Comparison of ENCODE assay signal across 9 cellular contexts in the genomic region with DNA sequence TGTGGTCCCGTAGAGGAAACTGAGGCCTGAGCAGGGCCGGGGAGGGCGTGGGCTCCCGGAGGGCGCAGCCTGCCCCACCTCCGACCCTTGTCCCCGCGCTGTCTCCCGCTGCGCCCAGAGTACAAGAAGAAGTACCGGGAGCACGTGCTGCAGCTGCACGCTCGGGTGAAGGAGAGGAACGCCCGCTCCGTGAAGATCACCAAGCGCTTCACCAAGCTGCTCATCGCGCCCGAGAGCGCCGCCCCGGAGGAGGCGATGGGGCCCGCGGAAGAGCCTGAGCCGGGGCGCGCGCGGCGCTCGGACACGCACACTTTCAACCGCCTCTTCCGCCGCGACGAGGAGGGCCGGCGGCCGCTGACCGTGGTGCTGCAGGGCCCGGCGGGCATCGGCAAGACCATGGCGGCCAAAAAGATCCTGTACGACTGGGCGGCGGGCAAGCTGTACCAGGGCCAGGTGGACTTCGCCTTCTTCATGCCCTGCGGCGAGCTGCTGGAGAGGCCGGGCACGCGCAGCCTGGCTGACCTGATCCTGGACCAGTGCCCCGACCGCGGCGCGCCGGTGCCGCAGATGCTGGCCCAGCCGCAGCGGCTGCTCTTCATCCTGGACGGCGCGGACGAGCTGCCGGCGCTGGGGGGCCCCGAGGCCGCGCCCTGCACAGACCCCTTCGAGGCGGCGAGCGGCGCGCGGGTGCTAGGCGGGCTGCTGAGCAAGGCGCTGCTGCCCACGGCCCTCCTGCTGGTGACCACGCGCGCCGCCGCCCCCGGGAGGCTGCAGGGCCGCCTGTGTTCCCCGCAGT. TPM values are rescaled to one million over a fixed set of nuclear protein-coding genes. Genes with fewer than 3 reads are reported as not detected.
DNase-seq lines count a peak whose midpoint lies in the region; ATAC-seq and TF ChIP-seq lines count a peak whose summit lies in the region.
"Had no signal": no experiment of that assay in that cellular context is flagged by ENCODE, and none has a peak within 500 bp of the region (broad histone marks: within the 10 kb centered on the region; RNA-seq: fewer than 3 reads in every experiment).

No MANE protein-coding gene starts in this region.

- POLR2A ChIA-PET in SK-N-SH (lab: Yijun Ruan, JAX): no interaction called here
- POLR2A ChIA-PET in naive thymus-derived CD8-positive, alpha-beta T cell (lab: Charles Lee): interaction anchor here (0.5 to 21.0 kb wide), 21 partner anchors 5 to 296 kb away, joined by 3 to 863 read pairs (median 7); a partner anchor contains a TSS

- H3K4me1 Mint-ChIP-seq in dendritic cell treated with granulocyte-macrophage colony-stimulating factor and Interleukin-4, amounts not matched to agents 40 ng/mL and 50 ng/mL, for 4 days (ENCODE audit: low read depth): peaks cover 54% of the 10 kb centered on the region
- peaks cover 25 to 63% (median 53%) of the 10 kb centered on the region in 4 donors for H3K4me1 Mint-ChIP-seq in naive thymus-derived CD8-positive, alpha-beta T cell

- TF ChIP-seq EP300 in SK-N-SH (IDR thresholded peaks at IDR 0.05; ENCODE audit: borderline replicate concordance in 1 of 2, low read depth in 1 of 2, low read length in 1 of 2): no peak

- H3K4me2 ChIP-seq in SK-N-SH: no peak overlapping the region

- CTCF ChIA-PET in SK-N-SH (lab: Yijun Ruan, JAX): interaction anchor here (1.2 to 4.1 kb wide), 4 partner anchors 9 to 37 kb away, joined by 3 to 16 read pairs (median 4); a partner anchor contains a TSS

- no peaks in the 10 kb centered on the region for H3K9me2 ChIP-seq in SK-N-SH

- intact Hi-C loops in dendritic cell treated with granulocyte-macrophage colony-stimulating factor and Interleukin-4, amounts not matched to agents 40 ng/mL and 50 ng/mL, for 4 days (cut with micrococcal nuclease): no loop called here

- peaks cover 88% of the 10 kb centered on the region for H3K27me3 Mint-ChIP-seq in dendritic cell treated with granulocyte-macrophage colony-stimulating factor and Interleukin-4, amounts not matched to agents 40 ng/mL and 50 ng/mL, for 4 days
- H3K27me3 Mint-ChIP-seq in naive thymus-derived CD8-positive, alpha-beta T cell: peaks cover 0 to 14% (median 0%) of the 10 kb centered on the region in 5 donors

- H3K9me3 ChIP-seq in SK-N-SH: peaks cover 4% of the 10 kb centered on the region

- no peak overlapping the region for H3K27ac ChIP-seq in SK-N-SH (ENCODE audit: low read depth in 2 of 2, low read length in 1 of 2)

- no peaks in the 10 kb centered on the region for H3K36me3 Mint-ChIP-seq in dendritic cell treated with granulocyte-macrophage colony-stimulating factor and Interleukin-4, amounts not matched to agents 40 ng/mL and 50 ng/mL, for 4 days (ENCODE audit: low read depth)
- H3K36me3 Mint-ChIP-seq in naive thymus-derived CD8-positive, alpha-beta T cell: peaks cover 0 to 15% (median 4%) of the 10 kb centered on the region in 3 donors

- H3K79me2 ChIP-seq in SK-N-SH (ENCODE audit: insufficient read depth): no peaks in the 10 kb centered on the region

- H3K9ac ChIP-seq in SK-N-SH: no peak overlapping the region

- no peak overlapping the region for H3K27ac Mint-ChIP-seq in dendritic cell treated with granulocyte-macrophage colony-stimulating factor and Interleukin-4, amounts not matched to agents 40 ng/mL and 50 ng/mL, for 4 days
- peak overlapping the region in 8 of 10 donors; percentile 85 to 95 (median 92) for H3K27ac Mint-ChIP-seq in naive thymus-derived CD8-positive, alpha-beta T cell

- no peak overlapping the region for H3K4me3 ChIP-seq in SK-N-SH (ENCODE audit: low read depth in 2 of 2, low read length in 1 of 2)

- ATAC-seq in naive thymus-derived CD8-positive, alpha-beta T cell: peak; percentile 51 to 65
- no peak for ATAC-seq in HG02884 (IDR thresholded peaks at IDR 0.05; ENCODE audit: unreplicated experiment)
- ATAC-seq in GM19467 (IDR thresholded peaks at IDR 0.05; ENCODE audit: unreplicated experiment): no peak

- no peaks in the 10 kb centered on the region for H4K20me1 ChIP-seq in SK-N-SH (ENCODE audit: insufficient read depth)

- H3K4me3 Mint-ChIP-seq in dendritic cell treated with granulocyte-macrophage colony-stimulating factor and Interleukin-4, amounts not matched to agents 40 ng/mL and 50 ng/mL, for 4 days: peak overlapping the region; percentile 59
- peak overlapping the region; percentile 82 to 95 (median 93) for H3K4me3 Mint-ChIP-seq in naive thymus-derived CD8-positive, alpha-beta T cell

- 18% methylated on average over 35 of the region's 93 CpGs for WGBS in SK-N-SH (ENCODE audit: low lambda C conversion rate)

- no peak for TF ChIP-seq CTCF in SK-N-SH (IDR thresholded peaks at IDR 0.05)

- peak; percentile 23 for DNase-seq in EL
- DNase-seq in SK-N-SH: peak; percentile 48
- DNase-seq in naive thymus-derived CD8-positive, alpha-beta T cell: peak in 6 of 10 donors; percentile 44 to 83 (median 58)
- DNase-seq in globus pallidus (ENCODE audit: low spot score): no peak
- DNase-seq in NCI-H1092 treated with DMSO at 0.1 percent for 48 hours (lab: John Stamatoyannopoulos, UW): no peak

- no peak for TF ChIP-seq RAD21 in SK-N-SH (IDR thresholded peaks at IDR 0.05; ENCODE audit: low read length)

- no peaks in the 10 kb centered on the region for H3K36me3 ChIP-seq in SK-N-SH (replicated peaks in 1 of 2; ENCODE audit: control insufficient read depth in 1 of 2, insufficient read depth in 2 of 2, low read length in 1 of 2)

- no peak overlapping the region for H2AFZ ChIP-seq in SK-N-SH (ENCODE audit: low read depth)

- H3K9me3 Mint-ChIP-seq in dendritic cell treated with granulocyte-macrophage colony-stimulating factor and Interleukin-4, amounts not matched to agents 40 ng/mL and 50 ng/mL, for 4 days: no peaks in the 10 kb centered on the region
- peaks cover 0 to 9% (median 0%) of the 10 kb centered on the region in 9 donors for H3K9me3 Mint-ChIP-seq in naive thymus-derived CD8-positive, alpha-beta T cell

- H3K27me3 ChIP-seq in SK-N-SH (ENCODE audit: insufficient read depth): peaks cover 56% of the 10 kb centered on the region

- no peaks in the 10 kb centered on the region for H3F3A ChIP-seq in SK-N-SH (replicated peaks; ENCODE audit: insufficient read depth)

- H3K4me1 ChIP-seq in SK-N-SH (ENCODE audit: control insufficient read depth in 1 of 2, insufficient read depth in 2 of 2, low read depth in 1 of 2, low read length in 1 of 2): no peaks in the 10 kb centered on the region

TF ChIP-seq in SK-N-SH, 30 proteins besides CTCF, POLR2A, EP300 and RAD21:
- TF ChIP-seq, protein P1, sequence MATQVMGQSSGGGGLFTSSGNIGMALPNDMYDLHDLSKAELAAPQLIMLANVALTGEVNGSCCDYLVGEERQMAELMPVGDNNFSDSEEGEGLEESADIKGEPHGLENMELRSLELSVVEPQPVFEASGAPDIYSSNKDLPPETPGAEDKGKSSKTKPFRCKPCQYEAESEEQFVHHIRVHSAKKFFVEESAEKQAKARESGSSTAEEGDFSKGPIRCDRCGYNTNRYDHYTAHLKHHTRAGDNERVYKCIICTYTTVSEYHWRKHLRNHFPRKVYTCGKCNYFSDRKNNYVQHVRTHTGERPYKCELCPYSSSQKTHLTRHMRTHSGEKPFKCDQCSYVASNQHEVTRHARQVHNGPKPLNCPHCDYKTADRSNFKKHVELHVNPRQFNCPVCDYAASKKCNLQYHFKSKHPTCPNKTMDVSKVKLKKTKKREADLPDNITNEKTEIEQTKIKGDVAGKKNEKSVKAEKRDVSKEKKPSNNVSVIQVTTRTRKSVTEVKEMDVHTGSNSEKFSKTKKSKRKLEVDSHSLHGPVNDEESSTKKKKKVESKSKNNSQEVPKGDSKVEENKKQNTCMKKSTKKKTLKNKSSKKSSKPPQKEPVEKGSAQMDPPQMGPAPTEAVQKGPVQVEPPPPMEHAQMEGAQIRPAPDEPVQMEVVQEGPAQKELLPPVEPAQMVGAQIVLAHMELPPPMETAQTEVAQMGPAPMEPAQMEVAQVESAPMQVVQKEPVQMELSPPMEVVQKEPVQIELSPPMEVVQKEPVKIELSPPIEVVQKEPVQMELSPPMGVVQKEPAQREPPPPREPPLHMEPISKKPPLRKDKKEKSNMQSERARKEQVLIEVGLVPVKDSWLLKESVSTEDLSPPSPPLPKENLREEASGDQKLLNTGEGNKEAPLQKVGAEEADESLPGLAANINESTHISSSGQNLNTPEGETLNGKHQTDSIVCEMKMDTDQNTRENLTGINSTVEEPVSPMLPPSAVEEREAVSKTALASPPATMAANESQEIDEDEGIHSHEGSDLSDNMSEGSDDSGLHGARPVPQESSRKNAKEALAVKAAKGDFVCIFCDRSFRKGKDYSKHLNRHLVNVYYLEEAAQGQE (IDR thresholded peaks at IDR 0.05; ENCODE audit: low read depth, low read length): peak; percentile 91
- no peak for TF ChIP-seq CHD2 (IDR thresholded peaks at IDR 0.05; ENCODE audit: low read length, partially characterized antibody)

RNA-seq across cellular contexts. Expression of a gene that starts 2.0 kb away (rescaled TPM):
- polyA plus RNA-seq in SK-N-SH (2012; rRNA removed): not detected in 2 replicates
- not detected in 2 replicates for polyA plus RNA-seq in SK-N-SH (2012; cell fraction: cytosol; rRNA removed)
- 0.05 TPM in 1 of 2 replicates, not detected in the other for polyA plus RNA-seq in SK-N-SH (2012; cell fraction: nucleus; rRNA removed)
- total RNA-seq in naive thymus-derived CD8-positive, alpha-beta T cell: 10 to 100 TPM; 28.6 to 32.0 TPM
- 10 to 100 TPM in 2 of 3 donors, 1 to 10 TPM in 1; 9.1 to 25.9 (median 19.1) TPM for polyA plus RNA-seq in naive thymus-derived CD8-positive, alpha-beta T cell
- total RNA-seq: bronchial epithelial cell had no signal

RNA-seq across cellular contexts. Expression of a gene that starts 8.8 kb away (rescaled TPM):
- polyA plus RNA-seq in SK-N-SH (2012; rRNA removed): 19.9 and 26.5 TPM in 2 replicates
- 1.5 and 2.6 TPM in 2 replicates for polyA plus RNA-seq in SK-N-SH (2012; cell fraction: cytosol; rRNA removed)
- polyA plus RNA-seq in SK-N-SH (2012; cell fraction: nucleus; rRNA removed): 251 and 265 TPM in 2 replicates
- total RNA-seq in naive thymus-derived CD8-positive, alpha-beta T cell: 100 to 1,000 TPM; 662 to 707 TPM
- polyA plus RNA-seq in naive thymus-derived CD8-positive, alpha-beta T cell: 10 to 100 TPM in 2 of 3 donors, 1 to 10 TPM in 1; 8.1 to 14.9 (median 11.2) TPM

RNA-seq across cellular contexts. Expression of a gene that starts 19.2 kb away (rescaled TPM):
- not detected in 2 replicates for polyA plus RNA-seq in SK-N-SH (2012; rRNA removed)
- not detected in 2 replicates for polyA plus RNA-seq in SK-N-SH (2012; cell fraction: cytosol; rRNA removed)
- polyA plus RNA-seq in SK-N-SH (2012; cell fraction: nucleus; rRNA removed): not detected in 2 replicates
- total RNA-seq in naive thymus-derived CD8-positive, alpha-beta T cell: not detected
- not detected for polyA plus RNA-seq in naive thymus-derived CD8-positive, alpha-beta T cell
- total RNA-seq: bronchial epithelial cell had no signal

RNA-seq across cellular contexts. Expression of a gene that starts 27.5 kb away (rescaled TPM):
- 398 and 518 TPM in 2 replicates for polyA plus RNA-seq in SK-N-SH (2012; rRNA removed)
- 239 and 341 TPM in 2 replicates for polyA plus RNA-seq in SK-N-SH (2012; cell fraction: cytosol; rRNA removed)
- 92.5 and 106 TPM in 2 replicates for polyA plus RNA-seq in SK-N-SH (2012; cell fraction: nucleus; rRNA removed)
- total RNA-seq in naive thymus-derived CD8-positive, alpha-beta T cell: 100 to 1,000 TPM; 115 to 122 TPM
- polyA plus RNA-seq in naive thymus-derived CD8-positive, alpha-beta T cell: 1,000 to 10,000 TPM; 2,345 to 2,732 (median 2,362) TPM

RNA-seq across cellular contexts. Expression of a gene that starts 33.7 kb away (rescaled TPM):
- 15.3 and 19.4 TPM in 2 replicates for polyA plus RNA-seq in SK-N-SH (2012; rRNA removed)
- polyA plus RNA-seq in SK-N-SH (2012; cell fraction: cytosol; rRNA removed): 10.6 and 12.6 TPM in 2 replicates
- polyA plus RNA-seq in SK-N-SH (2012; cell fraction: nucleus; rRNA removed): 4.7 and 8.8 TPM in 2 replicates
- 10 to 100 TPM; 90.0 to 91.0 TPM for total RNA-seq in naive thymus-derived CD8-positive, alpha-beta T cell
- polyA plus RNA-seq in naive thymus-derived CD8-positive, alpha-beta T cell: 1,000 to 10,000 TPM; 1,833 to 2,198 (median 2,135) TPM

Comparison
In these comparisons a context has a peak if more than half of its experiments do, and no peak if none do; other contexts are left out.
1. DNase-seq: peak in EL (single experiment), SK-N-SH (single experiment) and naive thymus-derived CD8-positive, alpha-beta T cell (6 of 10); none in globus pallidus (single experiment) and NCI-H1092 treated with DMSO at 0.1 percent for 48 hours (single experiment).
2. ATAC-seq: peak in naive thymus-derived CD8-positive, alpha-beta T cell (2 of 2); none in HG02884 (single experiment) and GM19467 (single experiment).
3. RNA of a gene that starts 2.0 kb away (polyA plus RNA-seq): 9.1 to 25.9 TPM in naive thymus-derived CD8-positive, alpha-beta T cell; 0.05 TPM in SK-N-SH; every median in the first group is over 4 times any median in the second.